In the genomic region with DNA sequence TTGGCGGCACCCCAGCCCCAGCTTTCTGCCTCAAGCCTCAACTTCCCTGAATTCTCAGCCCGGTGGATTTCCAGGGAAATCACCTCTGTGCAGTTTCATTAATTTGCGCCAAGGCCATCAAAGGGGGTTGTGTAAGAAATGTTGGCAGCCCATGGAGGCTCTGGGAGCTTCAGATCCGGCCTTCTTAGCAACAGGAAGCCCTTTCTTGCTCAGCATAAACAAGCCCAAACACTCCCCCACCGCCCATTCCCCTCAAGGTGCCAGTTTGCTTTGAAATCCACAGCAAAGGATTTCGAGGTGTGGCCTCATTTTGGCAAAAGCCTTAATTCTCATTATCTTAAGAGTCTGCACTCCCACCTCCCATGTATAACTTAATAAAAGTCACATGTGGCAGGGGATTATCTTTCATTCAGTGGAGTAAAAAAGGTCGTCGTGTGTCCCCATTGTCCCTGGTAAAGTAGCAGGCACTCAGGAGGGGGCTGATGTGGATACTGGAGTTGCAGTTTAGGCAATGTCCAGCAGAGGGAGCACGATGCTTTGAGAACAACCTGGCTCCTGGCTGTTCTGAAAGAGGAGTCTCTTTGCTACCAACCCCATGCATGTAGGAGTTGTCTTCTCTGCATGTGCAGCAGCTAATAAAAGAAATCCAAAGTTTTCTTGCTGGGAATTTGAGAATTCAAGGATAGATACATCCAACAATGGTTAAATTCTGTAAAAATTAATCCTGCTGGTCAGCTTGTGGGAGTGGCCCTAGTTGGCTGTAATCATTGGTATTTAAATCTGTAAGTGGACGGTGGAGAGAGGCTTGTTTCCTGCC, we compare ENCODE assay signal across 8 cellular contexts. TPM values are rescaled to one million over a fixed set of nuclear protein-coding genes. Genes with fewer than 3 reads are reported as not detected.
A peak's percentile ranks its signal among the peaks of the same experiment; 100 is the strongest.
DNase-seq lines count a peak whose midpoint lies in the region; ATAC-seq and TF ChIP-seq lines count a peak whose summit lies in the region.

No MANE protein-coding gene starts in this region.

- H3K27ac ChIP-seq in gastroesophageal sphincter (no peak overlapping the region), osteoblast (ENCODE audit: low read depth, low read length) (no peak overlapping the region), tibial artery (no peak overlapping the region)

- peak; percentile 70 for ATAC-seq in GM21786 (IDR thresholded peaks at IDR 0.05; ENCODE audit: unreplicated experiment)
- peak; percentile 75 for ATAC-seq in gastroesophageal sphincter

- H3K9me3 ChIP-seq in gastroesophageal sphincter (no peaks in the 10 kb centered on the region), osteoblast (ENCODE audit: low read depth, low read length) (peaks cover 2% of the 10 kb centered on the region), tibial artery (no peaks in the 10 kb centered on the region)

- no peak for TF ChIP-seq EP300 in gastroesophageal sphincter (IDR thresholded peaks at IDR 0.05)

- H3K79me2 ChIP-seq in osteoblast (ENCODE audit: insufficient read depth, low read length) = no peaks in the 10 kb centered on the region

- WGBS in gastroesophageal sphincter (ENCODE audit: low coverage in 1 of 2), 2 donors = 28 to 50% methylated on average over 1 to 4 of the region's 10 CpGs

- H3K36me3 ChIP-seq in gastroesophageal sphincter (no peaks in the 10 kb centered on the region), osteoblast (ENCODE audit: insufficient read depth, low read length) (no peaks in the 10 kb centered on the region), tibial artery (no peaks in the 10 kb centered on the region)

- H2AFZ ChIP-seq in osteoblast (ENCODE audit: low read length) = no peak overlapping the region

- TF ChIP-seq CTCF in LNCaP clone FGC (IDR thresholded peaks at IDR 0.05; ENCODE audit: control insufficient read depth, extremely low read depth, insufficient read depth) = peak; percentile 97
- TF ChIP-seq CTCF in gastroesophageal sphincter (IDR thresholded peaks at IDR 0.05) = peak; percentile 92 to 97 (median 94)
- TF ChIP-seq CTCF in osteoblast (IDR thresholded peaks at IDR 0.05; ENCODE audit: extremely low read depth, low read depth, low read length) = peak; percentile 94
- TF ChIP-seq CTCF in tibial artery (IDR thresholded peaks at IDR 0.05) = peak; percentile 93 to 94

- no peak for TF ChIP-seq POLR2A in gastroesophageal sphincter (IDR thresholded peaks at IDR 0.05)

- no peak overlapping the region for H3K4me2 ChIP-seq in osteoblast (ENCODE audit: insufficient read depth, low read length)

- no peaks in the 10 kb centered on the region for H4K20me1 ChIP-seq in osteoblast (ENCODE audit: insufficient read depth, low read length)

- DNase-seq in Daoy (ENCODE audit: low read depth) (peak; percentile 68), LNCaP clone FGC (ENCODE audit: low read depth) (peak; percentile 36), SHP77 (lab: John Stamatoyannopoulos, UW) (peak; percentile 63 to 65), osteoblast (ENCODE audit: insufficient read length, low spot score, missing footprints) (peak; percentile 95), tibial artery (peak; percentile 87 to 89)
- DNase-seq in activated T-helper 9 cell treated with anti-CD3 and anti-CD28 coated beads, Interleukin-2, amount 50 U/mL, for 16 hours (ENCODE audit: low read depth) = peak; percentile 54

- H3K4me1 ChIP-seq in gastroesophageal sphincter = peaks cover 0 to 7% (median 0%) of the 10 kb centered on the region in 3 donors
- no peaks in the 10 kb centered on the region for H3K4me1 ChIP-seq in osteoblast (ENCODE audit: insufficient read depth, low read length)
- peaks cover 0 to 3% (median 0%) of the 10 kb centered on the region in 4 donors for H3K4me1 ChIP-seq in tibial artery

- intact Hi-C loops in tibial artery (cut with DNase I; ENCODE audit: low total_unique reads) = loop anchor here (5.0 kb wide), 2 partner anchors 401 to 751 kb away; no protein-coding TSS in a partner anchor

- no peak overlapping the region for H3K4me3 ChIP-seq in LNCaP clone FGC (ENCODE audit: low read depth, low read length)
- no peak overlapping the region for H3K4me3 ChIP-seq in gastroesophageal sphincter
- H3K4me3 ChIP-seq in osteoblast (ENCODE audit: insufficient read depth, low read length) = no peak overlapping the region
- H3K4me3 ChIP-seq in tibial artery = no peak overlapping the region

- no peaks in the 10 kb centered on the region for H3K27me3 ChIP-seq in gastroesophageal sphincter
- peaks cover 13% of the 10 kb centered on the region for H3K27me3 ChIP-seq in osteoblast (ENCODE audit: insufficient read depth, low read length)
- H3K27me3 ChIP-seq in tibial artery = no peaks in the 10 kb centered on the region

RNA-seq across cellular contexts. Expression of a gene that starts 39.5 kb away (rescaled TPM):
- total RNA-seq in Daoy (2014; rRNA removed; shearing (Covaris generic)) = 2.2 and 3.0 TPM in 2 replicates
- 1 to 10 TPM in 3 of 4 donors, not detected in 1; 2.3 to 8.9 (median 5.0) TPM for total RNA-seq in gastroesophageal sphincter
- total RNA-seq in osteoblast = 6.2 and 7.4 TPM in 2 replicates

Comparison
In these comparisons a context has a peak if more than half of its experiments do, and no peak if none do; other contexts are left out.
1. DNase-seq: peak in every context shown above with its lines; median percentile 95 in osteoblast; 88 in tibial artery; 68 in Daoy; 64 in SHP77; 54 in activated T-helper 9 cell treated with anti-CD3 and anti-CD28 coated beads, Interleukin-2, amount 50 U/mL, for 16 hours; 36 in LNCaP clone FGC.